Comparison of ENCODE assay signal across 29 cellular contexts in the genomic region with DNA sequence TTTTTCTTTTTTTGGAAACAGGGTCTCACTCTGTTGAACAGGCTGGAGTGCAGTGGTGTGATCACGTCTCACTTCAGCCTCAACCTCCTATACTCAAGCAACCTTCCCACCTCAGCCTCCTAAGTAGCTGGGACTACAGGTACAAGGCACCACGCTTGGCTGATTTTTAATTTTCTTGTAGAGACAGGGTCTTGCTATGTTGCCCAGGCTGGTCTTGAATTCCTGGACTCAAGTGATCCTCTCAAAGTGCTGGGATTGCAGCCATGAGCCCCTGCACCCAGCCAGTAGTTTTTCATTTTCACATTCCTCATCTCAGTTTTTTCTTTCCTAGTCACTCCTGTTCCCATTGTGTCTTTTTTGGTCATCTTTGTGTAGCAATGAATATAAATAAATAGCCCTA.
"Had no signal": no experiment of that assay in that cellular context is flagged by ENCODE, and none has a peak within 500 bp of the region (broad histone marks: within the 10 kb centered on the region; RNA-seq: fewer than 3 reads in every experiment).

No MANE protein-coding gene starts in this region.

- H3K9ac ChIP-seq: SK-N-SH had no signal

- FAIRE-seq: TTC549 had no signal

- H3K36me3 ChIP-seq: brain microvascular endothelial cell, SJSA1 had no signal

- ATAC-seq: activated CD8-positive, alpha-beta T cell treated with anti-CD3 and anti-CD28 coated beads for 36 hours; activated naive CD4-positive, alpha-beta T cell treated with anti-CD3 and anti-CD28 coated beads, Interleukin-2, amount 50 U/mL, for 72 hours; Panc1 had no signal

- H3K4me2 ChIP-seq: SK-N-SH had no signal

- H3K9me3 Mint-ChIP-seq: activated B cell treated with CpG ODN at 0.5 μM for 24 hours; activated naive CD4-positive, alpha-beta T cell treated with anti-CD3 and anti-CD28 coated beads for 36 hours; activated naive CD4-positive, alpha-beta T cell treated with anti-CD3 and anti-CD28 coated beads, Interleukin-2, amount 50 U/mL, for 72 hours; activated T-cell treated with anti-CD3 and anti-CD28 coated beads, Interleukin-2, amount 50 U/mL, for 24 hours; T-helper 1 cell treated with Interleukin-12 subunit alpha and Interleukin-12 subunit beta and Interleukin-4 antibody, amounts not matched to agents 30 μg/mL and 1 μg/mL, for 36 hours had no signal

- H3K27ac Mint-ChIP-seq: activated B cell treated with CpG ODN at 0.5 μM for 24 hours; activated CD8-positive, alpha-beta T cell treated with anti-CD3 and anti-CD28 coated beads for 36 hours; activated naive CD4-positive, alpha-beta T cell treated with anti-CD3 and anti-CD28 coated beads for 36 hours; activated naive CD4-positive, alpha-beta T cell treated with anti-CD3 and anti-CD28 coated beads, Interleukin-2, amount 50 U/mL, for 72 hours; activated T-cell treated with anti-CD3 and anti-CD28 coated beads, Interleukin-2, amount 50 U/mL, for 24 hours; activated T-helper 2 cell treated with anti-CD3 and anti-CD28 coated beads, Interferon-gamma antibody, Interleukin-2, Interleukin-4, amounts not matched to agents 10 μg/mL and 5 μg/mL and 100 μg/mL, durations not matched to agents 14 hours and 24 hours and 36 hours; T-helper 1 cell treated with Interleukin-12 subunit alpha and Interleukin-12 subunit beta and Interleukin-4 antibody, amounts not matched to agents 30 μg/mL and 1 μg/mL, for 36 hours; T-helper 2 cell treated with Interferon-gamma antibody and Interleukin-4, amounts not matched to agents 5 μg/mL and 100 μg/mL, for 36 hours had no signal

- H3K27me3 Mint-ChIP-seq: activated B cell treated with CpG ODN at 0.5 μM for 24 hours; activated CD8-positive, alpha-beta T cell treated with anti-CD3 and anti-CD28 coated beads for 36 hours; activated T-cell treated with anti-CD3 and anti-CD28 coated beads, Interleukin-2, amount 50 U/mL, for 24 hours had no signal

- H3K27ac ChIP-seq: brain microvascular endothelial cell, SJSA1 had no signal

- DNase-seq: activated B cell treated with CpG ODN at 0.5 μM for 24 hours; activated CD4-positive, alpha-beta T cell treated with anti-CD3 and anti-CD28 coated beads for 48 hours; activated CD4-positive, alpha-beta T cell treated with anti-CD3 and anti-CD28 coated beads, Interleukin-2, amount 50 U/mL, for 4 hours; activated CD4-positive, CD25-positive, alpha-beta regulatory T cell treated with anti-CD3 and anti-CD28 coated beads, Interleukin-2, amount 50 U/mL, for 72 hours; activated CD8-positive, alpha-beta T cell treated with anti-CD3 and anti-CD28 coated beads for 36 hours; activated gamma-delta T cell treated with Interleukin-2 at 50 U/mL for 16 hours; activated naive CD4-positive, alpha-beta T cell treated with anti-CD3 and anti-CD28 coated beads for 36 hours; activated T-cell treated with anti-CD3 and anti-CD28 coated beads, Interleukin-2, amount 50 U/mL, for 24 hours; amniotic stem cell; aorta; brain microvascular endothelial cell; central memory CD4-positive, alpha-beta T cell; Karpas-422; KBM-7; NCI-H1105 treated with DMSO at 0.1 percent for 48 hours; NCI-H1436; NCI-H1694; NCI-H2029; NCI-H345; NCI-H524 treated with DMSO at 0.1 percent for 48 hours; SHP77; SK-N-SH had no signal

- H3K9me3 ChIP-seq: SJSA1, SK-N-SH had no signal

- H3K4me3 ChIP-seq: SJSA1 had no signal

- H3K4me3 Mint-ChIP-seq: activated B cell treated with CpG ODN at 0.5 μM for 24 hours; activated CD8-positive, alpha-beta T cell treated with anti-CD3 and anti-CD28 coated beads for 36 hours; activated naive CD4-positive, alpha-beta T cell treated with anti-CD3 and anti-CD28 coated beads for 36 hours; activated T-cell treated with anti-CD3 and anti-CD28 coated beads, Interleukin-2, amount 50 U/mL, for 24 hours; T-helper 1 cell treated with Interleukin-12 subunit alpha and Interleukin-12 subunit beta and Interleukin-4 antibody, amounts not matched to agents 30 μg/mL and 1 μg/mL, for 36 hours; T-helper 2 cell treated with Interferon-gamma antibody and Interleukin-4, amounts not matched to agents 5 μg/mL and 100 μg/mL, for 36 hours had no signal

- H3K27me3 ChIP-seq: brain microvascular endothelial cell, SJSA1 had no signal
